8 cellular contexts compared by ENCODE assay signal in the genomic region with DNA sequence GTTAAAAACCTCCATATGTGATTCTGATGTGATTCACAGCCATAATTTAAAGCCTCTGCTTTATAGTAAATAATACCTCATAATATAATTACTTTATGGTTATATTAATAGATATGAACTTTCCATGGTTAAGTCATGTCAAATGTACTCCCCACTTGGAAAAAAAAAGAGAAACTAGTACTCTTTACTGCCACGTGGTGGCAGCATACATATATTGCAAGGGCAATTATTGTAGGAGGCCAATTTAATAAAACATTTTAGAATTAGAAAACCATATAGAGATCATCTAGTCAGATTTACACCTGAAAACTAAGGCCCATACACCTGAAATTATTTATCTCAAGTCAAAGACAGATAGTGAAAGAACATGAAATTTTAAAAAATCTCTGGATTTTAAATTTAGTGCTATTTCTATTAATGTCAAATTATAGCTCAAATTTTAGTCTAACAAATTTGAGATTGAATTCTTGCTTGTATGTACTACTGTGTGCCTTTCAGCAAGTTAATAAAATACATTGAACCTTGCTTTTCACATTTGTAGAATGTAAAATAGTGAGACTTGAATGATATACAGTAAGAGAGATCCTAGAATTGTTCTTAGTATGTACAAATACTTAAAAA.
DNase-seq lines count a peak whose midpoint lies in the region; ATAC-seq, FAIRE-seq and TF ChIP-seq lines count a peak whose summit lies in the region.

No MANE protein-coding gene starts in this region.

- DNase-seq in right atrium auricular region (ENCODE audit: low spot score) (no peak), left cardiac atrium (no peak), RCC 7860 (ENCODE audit: low spot score) (peak; percentile 42), erythroblast (lab: John Stamatoyannopoulos, UW) (peak; percentile 23 to 47), GM19238 (ENCODE audit: insufficient read length, low spot score) (no peak), amniotic stem cell (lab: John Stamatoyannopoulos, UW) (no peak)

- peaks cover 0 to 13% of the 10 kb centered on the region in 2 donors for H3K9me3 ChIP-seq in right atrium auricular region
- no peaks in the 10 kb centered on the region for H3K9me3 ChIP-seq in parathyroid adenoma (ENCODE audit: control insufficient read depth, low read length)

- no peak overlapping the region for H3K27ac ChIP-seq in right atrium auricular region
- H3K27ac ChIP-seq in parathyroid adenoma, result no peak overlapping the region

- intact Hi-C loops in left cardiac atrium (cut with DNase I), result loop anchor here in 1 of 2 donors (10.0 kb wide), 1 partner anchor 611 kb away; no protein-coding TSS in a partner anchor

- no peak overlapping the region for H2AFZ ChIP-seq in parathyroid adenoma

- no peaks in the 10 kb centered on the region for H3K79me2 ChIP-seq in parathyroid adenoma

- ATAC-seq in left cardiac atrium, result no peak
- peak; percentile 72 for ATAC-seq in HG03354 (IDR thresholded peaks at IDR 0.05; ENCODE audit: poor library complexity, severe bottlenecking, unreplicated experiment)

- no peaks in the 10 kb centered on the region for H3K27me3 ChIP-seq in right atrium auricular region
- no peaks in the 10 kb centered on the region for H3K27me3 ChIP-seq in parathyroid adenoma (ENCODE audit: control insufficient read depth, insufficient read depth, low read length)

- H3K4me1 ChIP-seq in right atrium auricular region (no peaks in the 10 kb centered on the region), parathyroid adenoma (no peaks in the 10 kb centered on the region)

- TF ChIP-seq POLR2A in erythroblast (IDR thresholded peaks at IDR 0.05; ENCODE audit: low read length), result no peak

- FAIRE-seq in RCC 7860 (lab: Jason Lieb, UNC), result peak; percentile 85

- H3K4me2 ChIP-seq in parathyroid adenoma (ENCODE audit: low read length), result no peak overlapping the region

- H3K36me3 ChIP-seq in right atrium auricular region, result no peaks in the 10 kb centered on the region
- no peaks in the 10 kb centered on the region for H3K36me3 ChIP-seq in parathyroid adenoma (ENCODE audit: control insufficient read depth, insufficient read depth, low read length)

- no peak overlapping the region for H3K4me3 ChIP-seq in right atrium auricular region
- H3K4me3 ChIP-seq in parathyroid adenoma (ENCODE audit: low read depth, low read length), result no peak overlapping the region

- no peak overlapping the region for H3K9ac ChIP-seq in parathyroid adenoma

- TF ChIP-seq CTCF in right atrium auricular region (IDR thresholded peaks at IDR 0.05), result peak; percentile 39 to 84
- TF ChIP-seq CTCF in parathyroid adenoma (IDR thresholded peaks at IDR 0.05), result peak; percentile 53

Comparison
In these comparisons a context has a peak if more than half of its experiments do, and no peak if none do; other contexts are left out.
1. DNase-seq: peak in RCC 7860 (single experiment) and erythroblast (2 of 2); none in right atrium auricular region (single experiment), left cardiac atrium (single experiment), GM19238 (single experiment) and amniotic stem cell (single experiment).